In genomic region chr15:27827336-27827735, GRCh38 we compare ENCODE assay signal across 18 cellular contexts.
"Had no signal": no experiment of that assay in that cellular context is flagged by ENCODE, and none has a peak within 500 bp of the region (broad histone marks: within the 10 kb centered on the region; RNA-seq: fewer than 3 reads in every experiment).

No MANE protein-coding gene starts in this region.

- H3K9me3 ChIP-seq: gastroesophageal sphincter, tibial nerve had no signal

- H3K4me3 Mint-ChIP-seq: activated CD8-positive, alpha-beta T cell treated with anti-CD3 and anti-CD28 coated beads, Interleukin-2, amount 10 ng/mL, durations not matched to agents 7 days and 5 days; activated T-helper 1 cell treated with anti-CD3 and anti-CD28 coated beads, Interleukin-12 subunit alpha, Interleukin-12 subunit beta, Interleukin-2, Interleukin-4 antibody, amounts not matched to agents 30 ng/mL and 10 ng/mL and 1 ng/mL, durations not matched to agents 14 hours and 24 hours and 36 hours; dendritic cell treated with granulocyte-macrophage colony-stimulating factor and Interleukin-4, amounts not matched to agents 40 ng/mL and 50 ng/mL, for 4 days; effector memory CD8-positive, alpha-beta T cell; stimulated activated memory B cell treated with anti-CD40 and anti-IgM and Interleukin-4, amounts not matched to agents 10 μg/mL and 1 μg/mL and 100 μg/mL, for 72 hours; T-helper 1 cell treated with Interleukin-12 subunit alpha and Interleukin-12 subunit beta and Interleukin-4 antibody, amounts not matched to agents 30 μg/mL and 1 μg/mL, for 36 hours; WTC11 had no signal

- H3K27ac Mint-ChIP-seq: activated CD8-positive, alpha-beta T cell treated with anti-CD3 and anti-CD28 coated beads, Interleukin-2, amount 10 ng/mL, durations not matched to agents 7 days and 5 days; activated T-helper 1 cell treated with anti-CD3 and anti-CD28 coated beads, Interleukin-12 subunit alpha, Interleukin-12 subunit beta, Interleukin-2, Interleukin-4 antibody, amounts not matched to agents 30 ng/mL and 10 ng/mL and 1 ng/mL, durations not matched to agents 14 hours and 24 hours and 36 hours; dendritic cell treated with granulocyte-macrophage colony-stimulating factor and Interleukin-4, amounts not matched to agents 40 ng/mL and 50 ng/mL, for 4 days; effector memory CD8-positive, alpha-beta T cell; stimulated activated memory B cell treated with anti-CD40 and anti-IgM and Interleukin-4, amounts not matched to agents 10 μg/mL and 1 μg/mL and 100 μg/mL, for 72 hours; T-helper 1 cell treated with Interleukin-12 subunit alpha and Interleukin-12 subunit beta and Interleukin-4 antibody, amounts not matched to agents 30 μg/mL and 1 μg/mL, for 36 hours; WTC11 had no signal

- H3K36me3 Mint-ChIP-seq: stimulated activated memory B cell treated with anti-CD40 and anti-IgM and Interleukin-4, amounts not matched to agents 10 μg/mL and 1 μg/mL and 100 μg/mL, for 72 hours; WTC11 had no signal

- H2AFZ ChIP-seq: parathyroid adenoma had no signal

- H3K4me1 Mint-ChIP-seq: stimulated activated memory B cell treated with anti-CD40 and anti-IgM and Interleukin-4, amounts not matched to agents 10 μg/mL and 1 μg/mL and 100 μg/mL, for 72 hours had no signal

- H3K4me3 ChIP-seq: gastroesophageal sphincter, skin epidermis, tibial nerve had no signal

- H3K27ac ChIP-seq: gastroesophageal sphincter, parathyroid adenoma, tibial nerve had no signal

- H3K4me1 ChIP-seq: gastroesophageal sphincter, parathyroid adenoma, tibial nerve had no signal

- ATAC-seq: activated CD8-positive, alpha-beta T cell treated with anti-CD3 and anti-CD28 coated beads, Interleukin-2, amount 10 ng/mL, durations not matched to agents 7 days and 5 days; effector memory CD8-positive, alpha-beta T cell; gastroesophageal sphincter; left ventricle myocardium superior; SK-N-SH treated with all-trans-retinoic acid at 6 μM for 48 hours; stimulated activated memory B cell treated with anti-CD40 and anti-IgM and Interleukin-4, amounts not matched to agents 10 μg/mL and 1 μg/mL and 100 μg/mL, for 72 hours had no signal

- H3K79me2 ChIP-seq: parathyroid adenoma had no signal

- H3K9ac ChIP-seq: parathyroid adenoma had no signal

- DNase-seq: activated CD4-positive, alpha-beta T cell treated with anti-CD3 and anti-CD28 coated beads for 48 hours; activated CD8-positive, alpha-beta T cell treated with anti-CD3 and anti-CD28 coated beads, Interleukin-2, amount 10 ng/mL, durations not matched to agents 7 days and 5 days; activated naive CD4-positive, alpha-beta T cell; central memory CD4-positive, alpha-beta T cell; effector memory CD8-positive, alpha-beta T cell; erythroblast; left ventricle myocardium superior; mesendoderm had no signal

- H3K27me3 Mint-ChIP-seq: dendritic cell treated with granulocyte-macrophage colony-stimulating factor and Interleukin-4, amounts not matched to agents 40 ng/mL and 50 ng/mL, for 4 days; effector memory CD8-positive, alpha-beta T cell; stimulated activated memory B cell treated with anti-CD40 and anti-IgM and Interleukin-4, amounts not matched to agents 10 μg/mL and 1 μg/mL and 100 μg/mL, for 72 hours had no signal

- H3K36me3 ChIP-seq: gastroesophageal sphincter, tibial nerve had no signal

- H3K27me3 ChIP-seq: gastroesophageal sphincter, tibial nerve had no signal
